In genomic region chr1:180571832-180572636, GRCh38 we compare ENCODE assay signal across 13 cellular contexts. TPM values are rescaled to one million over a fixed set of nuclear protein-coding genes. Genes with fewer than 3 reads are reported as not detected.
DNase-seq lines count a peak whose midpoint lies in the region; ATAC-seq and TF ChIP-seq lines count a peak whose summit lies in the region.
"Had no signal": no experiment of that assay in that cellular context is flagged by ENCODE, and none has a peak within 500 bp of the region (broad histone marks: within the 10 kb centered on the region; RNA-seq: fewer than 3 reads in every experiment).

No MANE protein-coding gene starts in this region.

- no peak overlapping the region for H3K4me2 ChIP-seq in IMR-90 (ENCODE audit: low read depth, low read length)

- H2BK15ac ChIP-seq in IMR-90 (ENCODE audit: low read depth, low read length): peak overlapping the region; percentile 72; the same call in 1 of the 3 replicates

- H3K36me3 ChIP-seq in IMR-90 (ENCODE audit: control insufficient read depth, insufficient read depth, low read length) (no peaks in the 10 kb centered on the region), gastroesophageal sphincter (no peaks in the 10 kb centered on the region)
- H3K36me3 ChIP-seq: ovary had no signal

- H3K27me3 ChIP-seq in IMR-90 (ENCODE audit: control insufficient read depth, insufficient read depth, low read length) (no peaks in the 10 kb centered on the region), gastroesophageal sphincter (no peaks in the 10 kb centered on the region)
- H3K27me3 ChIP-seq: ovary had no signal

- dilution Hi-C loops in IMR-90 (cut with HindIII; ENCODE audit: low sequenced_read_pairs, unreplicated experiment): no loop called here

- H3K9me3 ChIP-seq in IMR-90 (ENCODE audit: control insufficient read depth, insufficient read depth, low read length) (no peaks in the 10 kb centered on the region), gastroesophageal sphincter (no peaks in the 10 kb centered on the region)
- H3K9me3 ChIP-seq: ovary had no signal

- no peak overlapping the region; the same call in 1 of the 2 replicates for H3K4ac ChIP-seq in IMR-90 (ENCODE audit: low read depth, low read length)

- H3K4me1 ChIP-seq in IMR-90 (ENCODE audit: control insufficient read depth, insufficient read depth, low read length): peaks cover 3% of the 10 kb centered on the region; the same call in 1 of the 2 replicates
- H3K4me1 ChIP-seq in gastroesophageal sphincter: peaks cover 0 to 5% (median 0%) of the 10 kb centered on the region in 3 donors

- TF ChIP-seq CTCF in IMR-90 (conservative IDR thresholded peaks at IDR 0.05; ENCODE audit: low read depth, low read length) (no peak), gastroesophageal sphincter (IDR thresholded peaks at IDR 0.05) (no peak)

- H3K27ac ChIP-seq in IMR-90 (ENCODE audit: insufficient read depth, low read length) (no peak overlapping the region), gastroesophageal sphincter (no peak overlapping the region)
- H3K27ac ChIP-seq: ovary had no signal

- ATAC-seq in IMR-90 (ENCODE audit: low read depth) (no peak), GM21423 (IDR thresholded peaks at IDR 0.05; ENCODE audit: unreplicated experiment) (no peak), GM18520 (IDR thresholded peaks at IDR 0.05; ENCODE audit: unreplicated experiment) (no peak), GM21381 (IDR thresholded peaks at IDR 0.05; ENCODE audit: unreplicated experiment) (no peak), gastroesophageal sphincter (no peak)
- ATAC-seq: left cardiac atrium had no signal

- peaks cover 4% of the 10 kb centered on the region for H3K9me1 ChIP-seq in IMR-90 (ENCODE audit: insufficient read depth, low read length)

- CTCF ChIA-PET in IMR-90 (lab: Yijun Ruan, JAX): no interaction called here

- no peak overlapping the region for H3K18ac ChIP-seq in IMR-90 (ENCODE audit: low read depth, low read length)

- DNase-seq in ELR (ENCODE audit: low read depth) (peak; percentile 46), IMR-90 (peak; percentile 50)
- peak; percentile 42 for DNase-seq in activated naive CD4-positive, alpha-beta T cell treated with anti-CD3 and anti-CD28 coated beads, Interleukin-2, amount 50 U/mL, for 16 hours
- peak; percentile 14 to 23 for DNase-seq in stimulated activated CD4-positive, alpha-beta T cell treated with anti-CD3 and anti-CD28 coated beads, Interleukin-12 subunit alpha, Interleukin-12 subunit beta, amount 100 ng/mL, for 24 hours (ENCODE audit: low read depth in 2 of 2)
- DNase-seq: H7, left cardiac atrium, NCI-H2171, ovary had no signal

- H4K8ac ChIP-seq in IMR-90 (ENCODE audit: low read depth in 2 of 2, low read length in 2 of 2): no peak overlapping the region

- TF ChIP-seq RAD21 in IMR-90 (IDR thresholded peaks at IDR 0.05; ENCODE audit: low read length): no peak

- POLR2A ChIA-PET in IMR-90 (lab: Charles Lee; ENCODE audit: unreplicated experiment): no interaction called here

- peak overlapping the region; percentile 13; the same call in 1 of the 2 replicates for H2AK5ac ChIP-seq in IMR-90 (ENCODE audit: low read depth, low read length)

- H4K5ac ChIP-seq in IMR-90 (ENCODE audit: low read depth, low read length): no peak overlapping the region

- WGBS in IMR-90 (ENCODE audit: extremely low coverage in 2 of 2, insufficient read length in 1 of 2), 2 experiments: 100% methylated on average over 1 of the region's 10 CpGs; no CpG with 5 or more reads in 1 of the 2 experiments
- WGBS in gastroesophageal sphincter (ENCODE audit: low coverage in 1 of 2), 2 donors: 86 to 93% methylated on average over 6 to 8 of the region's 10 CpGs

- no peak for TF ChIP-seq EP300 in gastroesophageal sphincter (IDR thresholded peaks at IDR 0.05)

- H3K79me1 ChIP-seq in IMR-90 (ENCODE audit: low read depth in 1 of 2, low read length in 2 of 2): no peaks in the 10 kb centered on the region

- H2AK9ac ChIP-seq in IMR-90 (replicated peaks; ENCODE audit: low read depth, low read length, poor library complexity): no peak overlapping the region

- H2AFZ ChIP-seq in IMR-90 (replicated peaks; ENCODE audit: low read length, poor library complexity): no peak overlapping the region

- H4K20me1 ChIP-seq in IMR-90 (ENCODE audit: insufficient read depth, low read length): no peaks in the 10 kb centered on the region

- H3K14ac ChIP-seq in IMR-90 (replicated peaks; ENCODE audit: low read depth, low read length): peak overlapping the region; percentile 87; the same call in 1 of the 2 replicates

- H3K56ac ChIP-seq in IMR-90 (ENCODE audit: extremely low read depth, insufficient read depth, low read length): no peak overlapping the region

- TF ChIP-seq POLR2A in IMR-90 (IDR thresholded peaks at IDR 0.05; ENCODE audit: low read depth, low read length) (no peak), gastroesophageal sphincter (IDR thresholded peaks at IDR 0.05) (no peak)

- BruUV-seq in IMR-90 (replicated peaks; lab: Mats Ljungman, UMichigan): no TSS peak

- H3K4me3 ChIP-seq in IMR-90 (ENCODE audit: insufficient read depth, low read depth, low read length): no peak overlapping the region
- H3K4me3 ChIP-seq in gastroesophageal sphincter: no peak overlapping the region
- H3K4me3 ChIP-seq: ovary had no signal

- no peak overlapping the region for H4K91ac ChIP-seq in IMR-90 (ENCODE audit: insufficient read depth, low read depth, low read length)

- no peak overlapping the region for H3K9ac ChIP-seq in IMR-90 (ENCODE audit: low read depth, low read length)

- intact Hi-C loops in IMR-90 (cut with micrococcal nuclease): loop anchor here (1.0 kb wide), 1 partner anchor 34 kb away; no protein-coding TSS in a partner anchor

- H2BK20ac ChIP-seq in IMR-90 (ENCODE audit: low read depth, low read length): no peak overlapping the region; the same call in 1 of the 2 replicates

- no peak overlapping the region for H2BK5ac ChIP-seq in IMR-90 (ENCODE audit: low read depth, low read length, poor library complexity, severe bottlenecking)

- in situ Hi-C loops in IMR-90 (cut with MboI; ENCODE audit: low sequenced_read_pairs): no loop called here

- H3K23ac ChIP-seq in IMR-90 (ENCODE audit: low read depth, low read length): no peak overlapping the region

- H2BK120ac ChIP-seq in IMR-90 (ENCODE audit: low read depth, low read length): peak overlapping the region; percentile 65; the same call in 1 of the 2 replicates

TF ChIP-seq in IMR-90, 13 proteins besides CTCF, POLR2A, EP300 and RAD21:
- TF ChIP-seq CHD1 (IDR thresholded peaks at IDR 0.05; ENCODE audit: low read depth, low read length): no peak
- no peak for TF ChIP-seq RFX5 (IDR thresholded peaks at IDR 0.05; ENCODE audit: low read depth, low read length)
- TF ChIP-seq CEBPB (IDR thresholded peaks at IDR 0.05; ENCODE audit: low read depth, low read length): no peak
- TF ChIP-seq FOS (IDR thresholded peaks at IDR 0.05; ENCODE audit: low read depth, low read length): no peak
- no peak for TF ChIP-seq MAZ (IDR thresholded peaks at IDR 0.05; ENCODE audit: borderline replicate concordance, low read depth, low read length)
- TF ChIP-seq MXI1 (IDR thresholded peaks at IDR 0.05; ENCODE audit: borderline replicate concordance, low read depth, low read length): no peak
- TF ChIP-seq RCOR1 (IDR thresholded peaks at IDR 0.05; ENCODE audit: insufficient replicate concordance, low read length): no peak
- no peak for TF ChIP-seq MAFK (IDR thresholded peaks at IDR 0.05; ENCODE audit: low read depth, low read length)
- TF ChIP-seq USF2 (IDR thresholded peaks at IDR 0.05; ENCODE audit: low read depth, low read length): no peak
- TF ChIP-seq SMC3 (IDR thresholded peaks at IDR 0.05; ENCODE audit: low read depth, low read length): no peak
- TF ChIP-seq ELK1 (IDR thresholded peaks at IDR 0.05; ENCODE audit: borderline replicate concordance, low read depth, low read length): no peak
- no peak for TF ChIP-seq BHLHE40 (IDR thresholded peaks at IDR 0.05; ENCODE audit: low read depth, low read length)
- no peak for TF ChIP-seq NFE2L2 (IDR thresholded peaks at IDR 0.05; ENCODE audit: low read depth, low read length)

RNA-seq across cellular contexts. Expression of gene OVAAL, which starts 13.3 kb away (rescaled TPM):
- not detected in 2 replicates for total RNA-seq in IMR-90 (2012; rRNA removed)
- not detected in 2 replicates for polyA plus RNA-seq in IMR-90 (2012; rRNA removed)
- 0.03 TPM in 1 of 2 replicates, not detected in the other for polyA plus RNA-seq in IMR-90 (2012; cell fraction: cytosol; rRNA removed)
- not detected in 2 replicates for polyA plus RNA-seq in IMR-90 (2012; cell fraction: nucleus; rRNA removed; ENCODE audit: low replicate concordance)
- total RNA-seq in gastroesophageal sphincter: not detected
- total RNA-seq: H7, ovary had no signal
- polyA plus RNA-seq: esophagus, ovary had no signal

RNA-seq across cellular contexts. Expression of gene XPR1, which starts 59.8 kb away (rescaled TPM):
- total RNA-seq in IMR-90 (2012; rRNA removed) (25.1 and 25.3 TPM in 2 replicates), gastroesophageal sphincter (10 to 100 TPM; 17.2 to 28.3 (median 26.6) TPM)
- 10.8 and 11.8 TPM in 2 replicates for polyA plus RNA-seq in IMR-90 (2012; rRNA removed)
- 2.6 and 4.2 TPM in 2 replicates for polyA plus RNA-seq in IMR-90 (2012; cell fraction: cytosol; rRNA removed)
- polyA plus RNA-seq in IMR-90 (2012; cell fraction: nucleus; rRNA removed; ENCODE audit: low replicate concordance): 0.82 and 6.8 TPM in 2 replicates
